8 cellular contexts compared by ENCODE assay signal in genomic region chr5:130836729-130837660, GRCh38.
DNase-seq lines count a peak whose midpoint lies in the region; ATAC-seq and TF ChIP-seq lines count a peak whose summit lies in the region.

No MANE protein-coding gene starts in this region.

- H3K36me3 ChIP-seq in mucosa of descending colon (ENCODE audit: low read depth) (no peaks in the 10 kb centered on the region), adrenal gland (replicated peaks in 1 of 2) (no peaks in the 10 kb centered on the region)

- no peak for TF ChIP-seq CTCF in CD4-positive, alpha-beta T cell (IDR thresholded peaks at IDR 0.05)
- no peak for TF ChIP-seq CTCF in mucosa of descending colon (IDR thresholded peaks at IDR 0.05)
- TF ChIP-seq CTCF in adrenal gland (IDR thresholded peaks at IDR 0.05): no peak

- 35 to 43% (median 39%) methylated on average over 6 of the region's 6 CpGs for WGBS in adrenal gland, 4 donors

- CTCF ChIA-PET in CD4-positive, alpha-beta T cell (lab: Charles Lee): interaction anchor here (1.4 kb wide), 1 partner anchor 9 kb away, joined by 3 read pairs; no protein-coding TSS in a partner anchor

- H3K36me3 Mint-ChIP-seq in CD4-positive, alpha-beta T cell (ENCODE audit: low read depth): no peaks in the 10 kb centered on the region

- intact Hi-C loops in CD4-positive, alpha-beta T cell (cut with DNase I, micrococcal nuclease): no loop called here
- intact Hi-C loops in mucosa of descending colon (cut with DNase I, micrococcal nuclease): no loop called here
- intact Hi-C loops in adrenal gland (cut with DNase I): no loop called here

- H3K27me3 ChIP-seq in CD4-positive, alpha-beta T cell (ENCODE audit: control insufficient read depth, insufficient read depth, low read length): no peaks in the 10 kb centered on the region
- H3K27me3 ChIP-seq in adrenal gland: no peaks in the 10 kb centered on the region

- peak overlapping the region; percentile 89 for H3K4me3 Mint-ChIP-seq in CD4-positive, alpha-beta T cell

- H3K9me3 Mint-ChIP-seq in CD4-positive, alpha-beta T cell: no peaks in the 10 kb centered on the region

- POLR2A ChIA-PET in CD4-positive, alpha-beta T cell (lab: Charles Lee): interaction anchor here (1.7 kb wide), 1 partner anchor 10 kb away, joined by 3 read pairs; no protein-coding TSS in a partner anchor

- H3K4me3 ChIP-seq in mucosa of descending colon (no peak overlapping the region), adrenal gland (peak overlapping the region in 2 of 4 donors; percentile 18 to 61)

- H3K27ac Mint-ChIP-seq in CD4-positive, alpha-beta T cell: peak overlapping the region; percentile 34

- no peaks in the 10 kb centered on the region for H3K9me3 ChIP-seq in CD4-positive, alpha-beta T cell (ENCODE audit: control insufficient read depth, low read length)
- H3K9me3 ChIP-seq in mucosa of descending colon (no peaks in the 10 kb centered on the region), adrenal gland (replicated peaks in 1 of 3) (no peaks in the 10 kb centered on the region)

- H3K4me1 ChIP-seq in mucosa of descending colon (ENCODE audit: low read depth) (peaks cover 5% of the 10 kb centered on the region), adrenal gland (replicated peaks in 1 of 2) (no peaks in the 10 kb centered on the region)

- no peak for TF ChIP-seq POLR2A in adrenal gland (IDR thresholded peaks at IDR 0.05)

- no peak for DNase-seq in CD4-positive, alpha-beta T cell
- peak; percentile 3 for DNase-seq in HPDE6-E6E7 (ENCODE audit: extremely low spot score)
- peak; percentile 4 for DNase-seq in amniotic stem cell (lab: John Stamatoyannopoulos, UW)
- no peak for DNase-seq in mucosa of descending colon
- DNase-seq in GF-D8 (lab: John Stamatoyannopoulos, UW): no peak
- no peak for DNase-seq in adrenal gland
- no peak for DNase-seq in GOT3 (lab: John Stamatoyannopoulos, UW)

- H3K4me1 Mint-ChIP-seq in CD4-positive, alpha-beta T cell (ENCODE audit: low read depth): peaks cover 23% of the 10 kb centered on the region

- H3K27ac ChIP-seq in CD4-positive, alpha-beta T cell (ENCODE audit: low read depth, low read length): no peak overlapping the region
- H3K27ac ChIP-seq in adrenal gland: no peak overlapping the region

- no peaks in the 10 kb centered on the region for H3K27me3 Mint-ChIP-seq in CD4-positive, alpha-beta T cell

- ATAC-seq in CD4-positive, alpha-beta T cell (ENCODE audit: poor library complexity): no peak
- ATAC-seq in GM19438 (IDR thresholded peaks at IDR 0.05; ENCODE audit: low read depth, unreplicated experiment): peak; percentile 85
- ATAC-seq in mucosa of descending colon: peak; percentile 48

Comparison
In these comparisons a context has a peak if more than half of its experiments do, and no peak if none do; other contexts are left out.
1. DNase-seq: peak in HPDE6-E6E7 (single experiment) and amniotic stem cell (single experiment); none in CD4-positive, alpha-beta T cell (0 of 10), mucosa of descending colon (0 of 3), GF-D8 (single experiment), adrenal gland (0 of 7) and GOT3 (single experiment).